Comparison of ENCODE assay signal across 8 cellular contexts in genomic region chr7:66912195-66912594, GRCh38.
"Had no signal": no experiment of that assay in that cellular context is flagged by ENCODE, and none has a peak within 500 bp of the region (broad histone marks: within the 10 kb centered on the region; RNA-seq: fewer than 3 reads in every experiment).

No MANE protein-coding gene starts in this region.

- FAIRE-seq: H1, H54, HTR-8/SVneo had no signal

- H3K4me3 ChIP-seq: GM23338 had no signal

- H3K27me3 Mint-ChIP-seq: IgD-negative memory B cell had no signal

- H3K4me1 Mint-ChIP-seq: GM23338, H9 had no signal

- H3K9me3 Mint-ChIP-seq: GM23338, H9, IgD-negative memory B cell had no signal

- H3K27ac Mint-ChIP-seq: GM23338, H9, IgD-negative memory B cell had no signal

- H2AFZ ChIP-seq: GM23338 had no signal

- ATAC-seq: GM23338 had no signal

- DNase-seq: H9, HCEC 1CT, KG1 had no signal

- H3K4me2 ChIP-seq: GM23338 had no signal

- H3K4me3 Mint-ChIP-seq: GM23338, H9, IgD-negative memory B cell had no signal

- H3K36me3 Mint-ChIP-seq: IgD-negative memory B cell had no signal
